ENCODE assay signal across 8 cellular contexts in genomic region chr18:2846241-2846637, GRCh38. TPM values are rescaled to one million over a fixed set of nuclear protein-coding genes. Genes with fewer than 3 reads are reported as not detected.
DNase-seq lines count a peak whose midpoint lies in the region; ATAC-seq, FAIRE-seq and TF ChIP-seq lines count a peak whose summit lies in the region.

No MANE protein-coding gene starts in this region.

- H3K27me3 ChIP-seq in RWPE2 (ENCODE audit: insufficient read depth, poor library complexity, severe bottlenecking) (peaks cover 63% of the 10 kb centered on the region), neural progenitor cell (peaks cover 74% of the 10 kb centered on the region), small intestine (ENCODE audit: control insufficient read depth in 2 of 2, insufficient read depth in 2 of 2, low read length in 2 of 2) (peaks cover 4 to 7% of the 10 kb centered on the region in 2 donors)

- H3K9ac ChIP-seq in neural progenitor cell, result no peak overlapping the region

- no peaks in the 10 kb centered on the region for H3K4me1 ChIP-seq in RWPE2 (ENCODE audit: insufficient read depth, poor library complexity, severe bottlenecking)
- H3K4me1 ChIP-seq in neural progenitor cell, result peaks cover 7% of the 10 kb centered on the region
- peaks cover 0 to 9% of the 10 kb centered on the region in 2 donors for H3K4me1 ChIP-seq in small intestine (ENCODE audit: control insufficient read depth in 2 of 2, insufficient read depth in 1 of 2, low read depth in 1 of 2, low read length in 1 of 2)

- no peak for FAIRE-seq in small intestine (lab: Jason Lieb, UNC)

- no peak overlapping the region for H3K27ac Mint-ChIP-seq in neural progenitor cell

- H3K36me3 Mint-ChIP-seq in neural progenitor cell, result no peaks in the 10 kb centered on the region

- H3K9me3 ChIP-seq in RWPE2 (ENCODE audit: severe bottlenecking), result no peaks in the 10 kb centered on the region
- no peaks in the 10 kb centered on the region for H3K9me3 ChIP-seq in neural progenitor cell (ENCODE audit: low read depth)
- no peaks in the 10 kb centered on the region for H3K9me3 ChIP-seq in small intestine (ENCODE audit: control insufficient read depth, low read depth)

- no peak overlapping the region for H3K27ac ChIP-seq in RWPE2 (ENCODE audit: poor library complexity, severe bottlenecking)
- H3K27ac ChIP-seq in neural progenitor cell, result no peak overlapping the region
- H3K27ac ChIP-seq in small intestine (ENCODE audit: low read depth in 1 of 2, low read length in 1 of 2), result peak overlapping the region in 1 of 2 donors; percentile 28

- TF ChIP-seq CTCF in GM13977 (IDR thresholded peaks at IDR 0.05; ENCODE audit: extremely low read depth, insufficient read depth, missing control alignments) (no peak), RWPE2 (IDR thresholded peaks at IDR 0.05; ENCODE audit: poor library complexity, severe bottlenecking) (no peak), epithelial cell of proximal tubule (conservative IDR thresholded peaks at IDR 0.05; ENCODE audit: low read depth, low read length) (no peak), neural progenitor cell (IDR thresholded peaks at IDR 0.05) (no peak)

- peak overlapping the region; percentile 99 for H3K4me2 ChIP-seq in neural progenitor cell

- no peaks in the 10 kb centered on the region for H3K36me3 ChIP-seq in RWPE2 (ENCODE audit: low read depth)
- H3K36me3 ChIP-seq in neural progenitor cell, result no peaks in the 10 kb centered on the region
- no peaks in the 10 kb centered on the region for H3K36me3 ChIP-seq in small intestine (ENCODE audit: control insufficient read depth in 2 of 2, insufficient read depth in 2 of 2, low read length in 2 of 2)

- H3F3A ChIP-seq in neural progenitor cell (ENCODE audit: low read depth), result peaks cover 24% of the 10 kb centered on the region

- H3K9me3 Mint-ChIP-seq in neural progenitor cell, result no peaks in the 10 kb centered on the region

- H3K4me3 Mint-ChIP-seq in neural progenitor cell, result peak overlapping the region; percentile 90

- peaks cover 22% of the 10 kb centered on the region for H3K4me1 Mint-ChIP-seq in neural progenitor cell

- whole genome bisulfite sequencing in small intestine, 3 donors, result 1 to 4% (median 1%) methylated on average over 15 to 16 of the region's 16 CpGs

- peak overlapping the region; percentile 18 for H3K4me3 ChIP-seq in RWPE2 (ENCODE audit: severe bottlenecking)
- H3K4me3 ChIP-seq in epithelial cell of proximal tubule (ENCODE audit: low read depth, low read length), result peak overlapping the region; percentile 49
- H3K4me3 ChIP-seq in neural progenitor cell, result peak overlapping the region; percentile 68
- peak overlapping the region in 1 of 2 donors; percentile 46 for H3K4me3 ChIP-seq in small intestine (ENCODE audit: low read depth in 1 of 2, low read length in 2 of 2)

- in situ Hi-C loops in GM13977 (cut with MboI; ENCODE audit: low pct_unique_long_range_greater_than_20kb, low sequenced_read_pairs, unreplicated experiment), result no loop called here

- peaks cover 4% of the 10 kb centered on the region for H4K20me1 ChIP-seq in neural progenitor cell (ENCODE audit: low read depth)

- peaks cover 35% of the 10 kb centered on the region for H3K27me3 Mint-ChIP-seq in neural progenitor cell (ENCODE audit: insufficient read depth, low read depth)

- H2AFZ ChIP-seq in neural progenitor cell (replicated peaks), result peak overlapping the region; percentile 53

- ATAC-seq in RWPE2 (ENCODE audit: low read depth) (peak; percentile 6; the same call in 1 of the 3 replicates), HG03342 (IDR thresholded peaks at IDR 0.05; ENCODE audit: unreplicated experiment) (no peak)

- peak; percentile 76 for DNase-seq in GM13977 (ENCODE audit: low spot score)
- no peak for DNase-seq in RWPE2 (ENCODE audit: low spot score)
- no peak for DNase-seq in epithelial cell of proximal tubule (ENCODE audit: low read depth)
- DNase-seq in neural progenitor cell (ENCODE audit: low spot score), result peak; percentile 53
- no peak for DNase-seq in GF-D8 (lab: John Stamatoyannopoulos, UW)
- DNase-seq in small intestine, result no peak
- DNase-seq in germinal center (ENCODE audit: low spot score), result no peak

- no peaks in the 10 kb centered on the region for H3K79me2 ChIP-seq in neural progenitor cell (ENCODE audit: low read depth)

RNA-seq across cellular contexts. Expression of gene EMILIN2, which starts 0.6 kb away (rescaled TPM):
- 13.2 and 19.8 TPM in 2 replicates for total RNA-seq in epithelial cell of proximal tubule
- 2.2 and 10.7 TPM in 2 replicates for total RNA-seq in neural progenitor cell (ENCODE audit: low replicate concordance)
- polyA plus RNA-seq in small intestine, result 10 to 100 TPM in 1 of 3 donors, 1 to 10 TPM in 2; 1.1 to 15.3 (median 1.8) TPM

Comparison
In these comparisons a context has a peak if more than half of its experiments do, and no peak if none do; other contexts are left out.
1. DNase-seq: peak in GM13977 (single experiment) and neural progenitor cell (single experiment); none in RWPE2 (single experiment), epithelial cell of proximal tubule (single experiment), GF-D8 (single experiment), small intestine (single experiment) and germinal center (single experiment).